Comparison of ENCODE assay signal across 1 cellular context in genomic region chr5:73541981-73542380, GRCh38.
TF ChIP-seq lines count a peak whose summit lies in the region.

No MANE protein-coding gene starts in this region.

TF ChIP-seq in HepG2, 621 proteins besides CTCF, POLR2A, EP300 and RAD21:
- TF ChIP-seq CREM (IDR thresholded peaks at IDR 0.05) (no peak), CREM (CRISPR knock-in tag; IDR thresholded peaks at IDR 0.05) (no peak), FOXC1 (CRISPR knock-in tag; IDR thresholded peaks at IDR 0.05; ENCODE audit: borderline replicate concordance) (no peak), MXD3 (CRISPR knock-in tag; IDR thresholded peaks at IDR 0.05) (no peak), ZNF512 (CRISPR knock-in tag; IDR thresholded peaks at IDR 0.05) (no peak), TRIM24 (CRISPR knock-in tag; IDR thresholded peaks at IDR 0.05) (no peak), ZNF383 (CRISPR knock-in tag; IDR thresholded peaks at IDR 0.05; ENCODE audit: borderline replicate concordance) (no peak), ATAD3A (CRISPR knock-in tag; IDR thresholded peaks at IDR 0.05) (no peak), ZGPAT (CRISPR knock-in tag; IDR thresholded peaks at IDR 0.05) (no peak; the same call in 1 of the 2 replicates), MZF1 (CRISPR knock-in tag; IDR thresholded peaks at IDR 0.05; ENCODE audit: borderline replicate concordance) (no peak), KIAA2018 (CRISPR knock-in tag; IDR thresholded peaks at IDR 0.05; ENCODE audit: borderline replicate concordance) (no peak)
